8 cellular contexts compared by ENCODE assay signal in the genomic region with DNA sequence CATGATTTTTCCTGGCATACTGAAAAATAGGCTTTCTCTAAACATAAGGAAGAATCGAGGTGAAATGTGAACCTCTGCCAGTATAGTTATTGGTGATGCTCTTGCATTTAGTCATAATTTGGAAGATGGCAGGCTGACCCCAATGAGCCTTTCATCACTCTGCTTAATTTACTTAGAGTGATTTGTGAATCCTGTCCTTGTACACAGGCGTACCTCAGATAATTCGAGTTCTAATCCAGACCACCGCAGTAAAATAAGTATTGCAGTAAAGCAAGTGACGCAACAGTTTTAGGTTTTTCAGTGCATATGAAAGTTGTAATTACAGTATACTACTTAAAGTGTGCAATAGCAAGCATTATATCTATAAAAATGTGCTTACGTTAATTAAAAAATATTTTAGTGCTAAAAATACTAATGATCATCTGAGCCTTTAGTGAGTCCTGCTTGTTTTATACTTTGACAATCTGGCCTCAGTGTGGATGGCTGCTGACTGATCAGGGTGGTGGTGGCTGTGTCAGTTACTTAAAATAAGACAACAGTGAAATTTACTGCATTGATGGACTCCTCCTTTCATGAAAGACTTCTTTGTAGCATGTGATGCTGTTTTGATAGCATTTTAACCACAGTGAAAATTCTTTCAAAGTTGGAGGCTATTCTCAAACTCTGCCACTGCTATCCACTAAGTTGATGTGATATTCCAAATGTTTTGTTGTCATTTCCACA. TPM values are rescaled to one million over a fixed set of nuclear protein-coding genes. Genes with fewer than 3 reads are reported as not detected.
DNase-seq lines count a peak whose midpoint lies in the region; ATAC-seq, FAIRE-seq and TF ChIP-seq lines count a peak whose summit lies in the region.

No MANE protein-coding gene starts in this region.

- POLR2A ChIA-PET in A673 (lab: Charles Lee; ENCODE audit: low non-redundant PET): no interaction called here

- DNase-seq in A673 (ENCODE audit: low spot score) (no peak), bronchial epithelial cell (ENCODE audit: low read depth) (no peak), mesothelial cell of epicardium (ENCODE audit: low spot score in 2 of 2, unreplicated experiment in 2 of 2) (no peak), HK-2 (ENCODE audit: unreplicated experiment) (no peak)
- DNase-seq in Jurkat, Clone E6-1 (ENCODE audit: low read depth, low spot score): no peak

- TF ChIP-seq CTCF in A673 (conservative IDR thresholded peaks at IDR 0.05; ENCODE audit: low read depth, low read length) (no peak), bronchial epithelial cell (IDR thresholded peaks at IDR 0.05; ENCODE audit: insufficient read depth, low read length, severe bottlenecking) (no peak), mesothelial cell of epicardium (IDR thresholded peaks at IDR 0.05; ENCODE audit: unreplicated experiment) (no peak)

- H3K9me3 Mint-ChIP-seq in mesothelial cell of epicardium: peaks cover 14% of the 10 kb centered on the region

- H3K4me3 Mint-ChIP-seq in mesothelial cell of epicardium: peak overlapping the region; percentile 85

- H3K27me3 Mint-ChIP-seq in mesothelial cell of epicardium (ENCODE audit: low read depth): no peaks in the 10 kb centered on the region

- H3K9me3 ChIP-seq in A673 (ENCODE audit: low read depth, low read length, poor library complexity, severe bottlenecking): peaks cover 11% of the 10 kb centered on the region

- peaks cover 28% of the 10 kb centered on the region for H3K4me1 Mint-ChIP-seq in mesothelial cell of epicardium

- peaks cover 9% of the 10 kb centered on the region for H3K4me1 ChIP-seq in A673 (ENCODE audit: insufficient read depth, low read length, poor library complexity, severe bottlenecking)

- CTCF ChIA-PET in A673 (lab: Charles Lee): no interaction called here

- TSS peak; percentile 35 for BruUV-seq in A673 (replicated peaks; lab: Mats Ljungman, UMichigan)

- peak overlapping the region; percentile 73 for H3K4me3 ChIP-seq in A673 (ENCODE audit: low read depth, low read length, poor library complexity, severe bottlenecking)
- H3K4me3 ChIP-seq in Jurkat, Clone E6-1 (ENCODE audit: low read length): peak overlapping the region; percentile 90
- peak overlapping the region; percentile 53 for H3K4me3 ChIP-seq in bronchial epithelial cell (ENCODE audit: low read depth, low read length)

- peak overlapping the region; percentile 94 for H3K27ac ChIP-seq in A673 (ENCODE audit: low read depth, low read length, poor library complexity, severe bottlenecking)

- intact Hi-C loops in A673 (cut with micrococcal nuclease; ENCODE audit: unreplicated experiment): no loop called here

- peaks cover 18% of the 10 kb centered on the region for H3K36me3 ChIP-seq in A673 (ENCODE audit: insufficient read depth, low read length, poor library complexity, severe bottlenecking)
- no peaks in the 10 kb centered on the region for H3K36me3 ChIP-seq in bronchial epithelial cell (ENCODE audit: control insufficient read depth, insufficient read depth, low read length)

- no peak for FAIRE-seq in bronchial epithelial cell (lab: Jason Lieb, UNC)

- H3K27ac Mint-ChIP-seq in mesothelial cell of epicardium: peak overlapping the region; percentile 98

- TF ChIP-seq POLR2A in GM18505 (IDR thresholded peaks at IDR 0.05; ENCODE audit: borderline replicate concordance, extremely low read depth, insufficient read depth, insufficient read length): no peak

- ATAC-seq in HG03460 (IDR thresholded peaks at IDR 0.05; ENCODE audit: unreplicated experiment): no peak
- no peak for ATAC-seq in HG03432 (IDR thresholded peaks at IDR 0.05; ENCODE audit: unreplicated experiment)
- ATAC-seq in GM18505 (IDR thresholded peaks at IDR 0.05; ENCODE audit: unreplicated experiment): no peak

- peaks cover 23% of the 10 kb centered on the region for H3K36me3 Mint-ChIP-seq in mesothelial cell of epicardium

- H3K27me3 ChIP-seq in A673 (replicated peaks; ENCODE audit: insufficient read depth, low read depth, low read length, poor library complexity) (no peaks in the 10 kb centered on the region), bronchial epithelial cell (ENCODE audit: control insufficient read depth, insufficient read depth, low read length) (no peaks in the 10 kb centered on the region)

RNA-seq across cellular contexts. Expression of a gene that starts 1.7 kb away (rescaled TPM):
- total RNA-seq in A673 (2021) (30.6 and 33.8 TPM in 2 replicates), bronchial epithelial cell (7.9 and 9.1 TPM in 2 replicates), mesothelial cell of epicardium (31.9 to 33.9 TPM (median 32.8 TPM) in 3 replicates)
- polyA plus RNA-seq in Jurkat, Clone E6-1 (2012; ENCODE audit: insufficient read depth, insufficient read length): 18.3 TPM

RNA-seq across cellular contexts. Expression of a gene that starts 50.6 kb away (rescaled TPM):
- total RNA-seq in A673 (2021) (0.31 and 0.34 TPM in 2 replicates), bronchial epithelial cell (under 0.01 TPM in 1 of 2 replicates, not detected in the other), mesothelial cell of epicardium (2.9 to 4.5 TPM (median 4.5 TPM) in 3 replicates)
- polyA plus RNA-seq in Jurkat, Clone E6-1 (2012; ENCODE audit: insufficient read depth, insufficient read length): 0.61 TPM
